ENCODE assay signal across 20 cellular contexts in genomic region chr5:12214631-12215030, GRCh38.
"Had no signal": no experiment of that assay in that cellular context is flagged by ENCODE, and none has a peak within 500 bp of the region (broad histone marks: within the 10 kb centered on the region; RNA-seq: fewer than 3 reads in every experiment).

No MANE protein-coding gene starts in this region.

- H3K4me1 Mint-ChIP-seq: activated B cell treated with CpG ODN at 0.5 μM for 24 hours; activated CD8-positive, alpha-beta memory T cell treated with anti-CD3 and anti-CD28 coated beads, Interleukin-2, amount 10 ng/mL, durations not matched to agents 7 days and 5 days; activated naive CD4-positive, alpha-beta T cell treated with anti-CD3 and anti-CD28 coated beads, Interleukin-2, amount 50 U/mL, for 24 hours; activated naive CD8-positive, alpha-beta T cell treated with anti-CD3 and anti-CD28 coated beads, Interleukin-2, amount 50 U/mL, for 24 hours; brain; endodermal cell; nephron had no signal

- H3K27ac ChIP-seq: esophagus squamous epithelium, left ventricle myocardium inferior, spleen, testis, transverse colon had no signal

- DNase-seq: activated B cell treated with CpG ODN at 0.5 μM for 24 hours; activated CD4-positive, alpha-beta T cell treated with anti-CD3 and anti-CD28 coated beads, Interleukin-2, amount 50 U/mL, for 1 hour; activated CD8-positive, alpha-beta memory T cell treated with anti-CD3 and anti-CD28 coated beads, Interleukin-2, amount 10 ng/mL, durations not matched to agents 7 days and 5 days; activated CD8-positive, alpha-beta T cell treated with anti-CD3 and anti-CD28 coated beads, Interleukin-2, amount 10 ng/mL, durations not matched to agents 7 days and 5 days; activated naive CD8-positive, alpha-beta T cell treated with anti-CD3 and anti-CD28 coated beads, Interleukin-2, amount 50 U/mL, for 24 hours; activated T-cell treated with anti-CD3 and anti-CD28 coated beads, Interleukin-2, amount 50 U/mL, for 48 hours; cortex of kidney; endodermal cell; esophagus squamous epithelium; left ventricle myocardium inferior; right cardiac atrium; spleen; stimulated activated naive CD4-positive, alpha-beta T cell; testis; transverse colon had no signal

- H3K4me3 Mint-ChIP-seq: activated B cell treated with CpG ODN at 0.5 μM for 24 hours; activated CD8-positive, alpha-beta memory T cell treated with anti-CD3 and anti-CD28 coated beads, Interleukin-2, amount 10 ng/mL, durations not matched to agents 7 days and 5 days; activated CD8-positive, alpha-beta T cell treated with anti-CD3 and anti-CD28 coated beads, Interleukin-2, amount 10 ng/mL, durations not matched to agents 7 days and 5 days; activated naive CD4-positive, alpha-beta T cell treated with anti-CD3 and anti-CD28 coated beads, Interleukin-2, amount 50 U/mL, for 24 hours; activated naive CD8-positive, alpha-beta T cell treated with anti-CD3 and anti-CD28 coated beads, Interleukin-2, amount 50 U/mL, for 24 hours; brain; endodermal cell; nephron had no signal

- H3K27ac Mint-ChIP-seq: activated B cell treated with CpG ODN at 0.5 μM for 24 hours; activated CD8-positive, alpha-beta memory T cell treated with anti-CD3 and anti-CD28 coated beads, Interleukin-2, amount 10 ng/mL, durations not matched to agents 7 days and 5 days; activated CD8-positive, alpha-beta T cell treated with anti-CD3 and anti-CD28 coated beads, Interleukin-2, amount 10 ng/mL, durations not matched to agents 7 days and 5 days; activated naive CD4-positive, alpha-beta T cell treated with anti-CD3 and anti-CD28 coated beads, Interleukin-2, amount 50 U/mL, for 24 hours; activated naive CD8-positive, alpha-beta T cell treated with anti-CD3 and anti-CD28 coated beads, Interleukin-2, amount 50 U/mL, for 24 hours; activated T-helper 2 cell treated with anti-CD3 and anti-CD28 coated beads, Interferon-gamma antibody, Interleukin-2, Interleukin-4, amounts not matched to agents 10 μg/mL and 5 μg/mL and 100 μg/mL, durations not matched to agents 14 hours and 24 hours and 36 hours; endodermal cell; nephron had no signal

- H3K4me1 ChIP-seq: esophagus squamous epithelium, left ventricle myocardium inferior, spleen, testis, transverse colon had no signal

- H3K27me3 Mint-ChIP-seq: activated B cell treated with CpG ODN at 0.5 μM for 24 hours; activated CD8-positive, alpha-beta memory T cell treated with anti-CD3 and anti-CD28 coated beads, Interleukin-2, amount 10 ng/mL, durations not matched to agents 7 days and 5 days; activated naive CD4-positive, alpha-beta T cell treated with anti-CD3 and anti-CD28 coated beads, Interleukin-2, amount 50 U/mL, for 24 hours; activated naive CD8-positive, alpha-beta T cell treated with anti-CD3 and anti-CD28 coated beads, Interleukin-2, amount 50 U/mL, for 24 hours had no signal

- H3K36me3 Mint-ChIP-seq: activated CD8-positive, alpha-beta memory T cell treated with anti-CD3 and anti-CD28 coated beads, Interleukin-2, amount 10 ng/mL, durations not matched to agents 7 days and 5 days; activated naive CD4-positive, alpha-beta T cell treated with anti-CD3 and anti-CD28 coated beads, Interleukin-2, amount 50 U/mL, for 24 hours; brain had no signal

- H3K9me3 ChIP-seq: esophagus squamous epithelium, testis had no signal

- H3K9me3 Mint-ChIP-seq: activated naive CD4-positive, alpha-beta T cell treated with anti-CD3 and anti-CD28 coated beads, Interleukin-2, amount 50 U/mL, for 24 hours had no signal

- H3K27me3 ChIP-seq: esophagus squamous epithelium, spleen, testis, transverse colon had no signal

- H3K36me3 ChIP-seq: esophagus squamous epithelium, left ventricle myocardium inferior, spleen, transverse colon had no signal

- H3K4me3 ChIP-seq: esophagus squamous epithelium, left ventricle myocardium inferior, lung, spleen, testis, transverse colon had no signal

- ATAC-seq: activated CD8-positive, alpha-beta memory T cell treated with anti-CD3 and anti-CD28 coated beads, Interleukin-2, amount 10 ng/mL, durations not matched to agents 7 days and 5 days; activated CD8-positive, alpha-beta T cell treated with anti-CD3 and anti-CD28 coated beads, Interleukin-2, amount 10 ng/mL, durations not matched to agents 7 days and 5 days; activated naive CD8-positive, alpha-beta T cell treated with anti-CD3 and anti-CD28 coated beads, Interleukin-2, amount 50 U/mL, for 24 hours; right cardiac atrium had no signal
